1 cellular context compared by ENCODE assay signal in the genomic region with DNA sequence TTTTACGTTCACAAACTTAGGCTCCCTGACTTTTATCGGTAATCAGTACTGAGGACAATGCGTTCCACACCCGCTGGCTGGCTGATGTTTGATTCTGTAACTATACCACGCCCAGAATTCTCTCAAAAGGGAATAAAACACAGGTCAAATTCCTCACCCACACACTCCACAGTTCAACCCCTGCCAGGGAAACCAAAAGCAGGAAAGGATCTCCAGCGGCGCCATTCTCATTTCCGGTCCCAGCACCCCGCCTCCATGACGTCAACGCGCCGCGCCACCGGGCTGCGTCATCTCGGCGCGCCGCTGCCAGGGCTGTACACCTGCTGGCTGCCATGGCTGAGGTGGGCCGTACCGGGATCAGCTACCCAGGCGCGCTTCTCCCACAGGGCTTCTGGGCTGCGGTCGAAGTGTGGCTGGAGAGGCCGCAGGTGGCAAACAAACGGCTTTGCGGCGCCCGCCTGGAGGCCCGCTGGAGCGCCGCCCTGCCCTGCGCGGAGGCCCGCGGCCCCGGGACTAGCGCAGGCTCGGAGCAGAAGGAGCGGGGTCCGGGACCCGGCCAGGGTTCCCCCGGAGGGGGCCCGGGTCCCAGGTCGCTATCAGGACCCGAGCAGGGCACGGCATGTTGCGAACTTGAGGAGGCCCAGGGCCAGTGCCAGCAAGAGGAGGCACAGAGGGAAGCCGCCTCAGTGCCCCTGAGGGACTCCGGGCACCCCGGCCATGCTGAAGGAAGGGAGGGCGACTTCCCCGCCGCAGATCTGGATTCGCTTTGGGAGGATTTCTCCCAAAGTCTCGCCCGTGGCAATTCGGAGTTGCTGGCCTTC.
A peak's percentile ranks its signal among the peaks of the same experiment; 100 is the strongest.
TF ChIP-seq lines count a peak whose summit lies in the region.

A gene (minus strand): TSS at position 233 of the 821 bp plus-strand sequence. CDS start 24,202 bp downstream, outside the sequence.
A gene with protein sequence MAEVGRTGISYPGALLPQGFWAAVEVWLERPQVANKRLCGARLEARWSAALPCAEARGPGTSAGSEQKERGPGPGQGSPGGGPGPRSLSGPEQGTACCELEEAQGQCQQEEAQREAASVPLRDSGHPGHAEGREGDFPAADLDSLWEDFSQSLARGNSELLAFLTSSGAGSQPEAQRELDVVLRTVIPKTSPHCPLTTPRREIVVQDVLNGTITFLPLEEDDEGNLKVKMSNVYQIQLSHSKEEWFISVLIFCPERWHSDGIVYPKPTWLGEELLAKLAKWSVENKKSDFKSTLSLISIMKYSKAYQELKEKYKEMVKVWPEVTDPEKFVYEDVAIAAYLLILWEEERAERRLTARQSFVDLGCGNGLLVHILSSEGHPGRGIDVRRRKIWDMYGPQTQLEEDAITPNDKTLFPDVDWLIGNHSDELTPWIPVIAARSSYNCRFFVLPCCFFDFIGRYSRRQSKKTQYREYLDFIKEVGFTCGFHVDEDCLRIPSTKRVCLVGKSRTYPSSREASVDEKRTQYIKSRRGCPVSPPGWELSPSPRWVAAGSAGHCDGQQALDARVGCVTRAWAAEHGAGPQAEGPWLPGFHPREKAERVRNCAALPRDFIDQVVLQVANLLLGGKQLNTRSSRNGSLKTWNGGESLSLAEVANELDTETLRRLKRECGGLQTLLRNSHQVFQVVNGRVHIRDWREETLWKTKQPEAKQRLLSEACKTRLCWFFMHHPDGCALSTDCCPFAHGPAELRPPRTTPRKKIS (plus strand): TSS at position 287 of the 821 bp plus-strand sequence. CDS start 46 bp downstream, at position 333.

TF ChIP-seq in HEK293, 187 proteins besides CTCF, POLR2A, EP300 and RAD21 (continued from another document and continues in another):
- TF ChIP-seq, protein P1, sequence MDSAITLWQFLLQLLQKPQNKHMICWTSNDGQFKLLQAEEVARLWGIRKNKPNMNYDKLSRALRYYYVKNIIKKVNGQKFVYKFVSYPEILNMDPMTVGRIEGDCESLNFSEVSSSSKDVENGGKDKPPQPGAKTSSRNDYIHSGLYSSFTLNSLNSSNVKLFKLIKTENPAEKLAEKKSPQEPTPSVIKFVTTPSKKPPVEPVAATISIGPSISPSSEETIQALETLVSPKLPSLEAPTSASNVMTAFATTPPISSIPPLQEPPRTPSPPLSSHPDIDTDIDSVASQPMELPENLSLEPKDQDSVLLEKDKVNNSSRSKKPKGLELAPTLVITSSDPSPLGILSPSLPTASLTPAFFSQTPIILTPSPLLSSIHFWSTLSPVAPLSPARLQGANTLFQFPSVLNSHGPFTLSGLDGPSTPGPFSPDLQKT (IDR thresholded peaks at IDR 0.05; ENCODE audit: borderline replicate concordance, low read depth, low read length), result peak; percentile 56; the same call in 1 of the 2 replicates
- TF ChIP-seq ZNF19 (tag by site-specific recombination; IDR thresholded peaks at IDR 0.05; ENCODE audit: low read depth) (no peak), ZNF394 (tag by site-specific recombination; IDR thresholded peaks at IDR 0.05; ENCODE audit: borderline replicate concordance) (no peak), ZNF37A (tag by site-specific recombination; IDR thresholded peaks at IDR 0.05) (no peak), MZF1 (tag by site-specific recombination; IDR thresholded peaks at IDR 0.05; ENCODE audit: borderline replicate concordance) (no peak), ZNF138 (tag by site-specific recombination; IDR thresholded peaks at IDR 0.05; ENCODE audit: borderline replicate concordance) (no peak), ZNF335 (tag by site-specific recombination; conservative IDR thresholded peaks at IDR 0.05) (peak; percentile 68), ZNF324 (tag by site-specific recombination; IDR thresholded peaks at IDR 0.05) (no peak; the same call in 1 of the 2 replicates), ZNF521 (tag by site-specific recombination; IDR thresholded peaks at IDR 0.05) (no peak), SP7 (tag by site-specific recombination; IDR thresholded peaks at IDR 0.05) (0 out of 2 replicates have a peak, but pooled peaks have one; percentile 63), ZNF10 (tag by site-specific recombination; IDR thresholded peaks at IDR 0.05) (peak; percentile 83; the same call in 1 of the 2 replicates), ZNF16 (tag by site-specific recombination; IDR thresholded peaks at IDR 0.05; ENCODE audit: low read depth) (no peak), SP2 (tag by site-specific recombination; IDR thresholded peaks at IDR 0.05) (peak; percentile 83), GLIS1 (tag by site-specific recombination; IDR thresholded peaks at IDR 0.05) (peak; percentile 64), ZFP41 (tag by site-specific recombination; IDR thresholded peaks at IDR 0.05; ENCODE audit: borderline replicate concordance) (no peak), ZNF223 (tag by site-specific recombination; IDR thresholded peaks at IDR 0.05) (no peak), REPIN1 (tag by site-specific recombination; IDR thresholded peaks at IDR 0.05; ENCODE audit: low read depth) (no peak; the same call in 1 of the 2 replicates), YY2 (tag by site-specific recombination; IDR thresholded peaks at IDR 0.05) (peak; percentile 91), ZNF248 (tag by site-specific recombination; IDR thresholded peaks at IDR 0.05) (no peak), ZNF211 (tag by site-specific recombination; IDR thresholded peaks at IDR 0.05; ENCODE audit: low read depth) (no peak), ZNF660 (tag by site-specific recombination; IDR thresholded peaks at IDR 0.05) (no peak), ZNF155 (tag by site-specific recombination; IDR thresholded peaks at IDR 0.05) (no peak), ZNF776 (tag by site-specific recombination; IDR thresholded peaks at IDR 0.05; ENCODE audit: borderline replicate concordance) (no peak), ZNF184 (tag by site-specific recombination; IDR thresholded peaks at IDR 0.05) (no peak), ZNF624 (tag by site-specific recombination; IDR thresholded peaks at IDR 0.05) (no peak), FEZF1 (tag by site-specific recombination; IDR thresholded peaks at IDR 0.05) (no peak), ZNF549 (tag by site-specific recombination; IDR thresholded peaks at IDR 0.05) (no peak), ZNF354C (tag by site-specific recombination; IDR thresholded peaks at IDR 0.05; ENCODE audit: borderline replicate concordance, low read depth) (no peak), ZNF23 (tag by site-specific recombination; IDR thresholded peaks at IDR 0.05; ENCODE audit: borderline replicate concordance) (no peak), ZNF837 (tag by site-specific recombination; IDR thresholded peaks at IDR 0.05) (no peak), ZNF558 (tag by site-specific recombination; IDR thresholded peaks at IDR 0.05) (no peak), ZNF2 (tag by site-specific recombination; IDR thresholded peaks at IDR 0.05) (peak; percentile 87), SCRT1 (tag by site-specific recombination; IDR thresholded peaks at IDR 0.05; ENCODE audit: borderline replicate concordance) (peak; percentile 68; the same call in 1 of the 2 replicates), ZNF350 (tag by site-specific recombination; IDR thresholded peaks at IDR 0.05) (no peak), ZNF560 (tag by site-specific recombination; IDR thresholded peaks at IDR 0.05; ENCODE audit: borderline replicate concordance) (no peak), ZFP37 (tag by site-specific recombination; IDR thresholded peaks at IDR 0.05) (no peak), GLI4 (tag by site-specific recombination; IDR thresholded peaks at IDR 0.05) (no peak), SALL2 (tag by site-specific recombination; IDR thresholded peaks at IDR 0.05; ENCODE audit: borderline replicate concordance) (no peak), MEIS1 (CRISPR knock-in tag; IDR thresholded peaks at IDR 0.05; ENCODE audit: borderline replicate concordance) (no peak), KLF9 (tag by site-specific recombination; IDR thresholded peaks at IDR 0.05; ENCODE audit: low read depth) (peak; percentile 55; the same call in 1 of the 2 replicates), YY1 (tag by site-specific recombination; IDR thresholded peaks at IDR 0.05) (peak; percentile 89), HOXC10 (CRISPR knock-in tag; IDR thresholded peaks at IDR 0.05) (no peak), ZNF366 (tag by site-specific recombination; conservative IDR thresholded peaks at IDR 0.05) (no peak; the same call in 1 of the 2 replicates), ZNF311 (tag by site-specific recombination; IDR thresholded peaks at IDR 0.05; ENCODE audit: borderline replicate concordance) (no peak), KLF8 (tag by site-specific recombination; IDR thresholded peaks at IDR 0.05) (no peak; the same call in 1 of the 2 replicates), ZNF600 (tag by site-specific recombination; IDR thresholded peaks at IDR 0.05) (peak; percentile 78), HOXD13 (CRISPR knock-in tag; IDR thresholded peaks at IDR 0.05; ENCODE audit: borderline replicate concordance) (no peak), ZNF791 (tag by site-specific recombination; IDR thresholded peaks at IDR 0.05) (no peak), ZNF510 (tag by site-specific recombination; IDR thresholded peaks at IDR 0.05; ENCODE audit: insufficient replicate concordance) (no peak), ZSCAN23 (tag by site-specific recombination; IDR thresholded peaks at IDR 0.05) (no peak), GFI1B (tag by site-specific recombination; IDR thresholded peaks at IDR 0.05) (no peak), ZNF501 (tag by site-specific recombination; IDR thresholded peaks at IDR 0.05) (0 out of 2 replicates have a peak, but pooled peaks have one; percentile 37), ZEB2 (tag by site-specific recombination; IDR thresholded peaks at IDR 0.05) (peak; percentile 59; the same call in 1 of the 2 replicates), ZNF132 (tag by site-specific recombination; IDR thresholded peaks at IDR 0.05; ENCODE audit: borderline replicate concordance) (no peak)
- TF ChIP-seq, protein P2, sequence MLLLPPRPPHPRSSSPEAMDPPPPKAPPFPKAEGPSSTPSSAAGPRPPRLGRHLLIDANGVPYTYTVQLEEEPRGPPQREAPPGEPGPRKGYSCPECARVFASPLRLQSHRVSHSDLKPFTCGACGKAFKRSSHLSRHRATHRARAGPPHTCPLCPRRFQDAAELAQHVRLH (tag by site-specific recombination; IDR thresholded peaks at IDR 0.05), result peak; percentile 88
- TF ChIP-seq, protein P3, sequence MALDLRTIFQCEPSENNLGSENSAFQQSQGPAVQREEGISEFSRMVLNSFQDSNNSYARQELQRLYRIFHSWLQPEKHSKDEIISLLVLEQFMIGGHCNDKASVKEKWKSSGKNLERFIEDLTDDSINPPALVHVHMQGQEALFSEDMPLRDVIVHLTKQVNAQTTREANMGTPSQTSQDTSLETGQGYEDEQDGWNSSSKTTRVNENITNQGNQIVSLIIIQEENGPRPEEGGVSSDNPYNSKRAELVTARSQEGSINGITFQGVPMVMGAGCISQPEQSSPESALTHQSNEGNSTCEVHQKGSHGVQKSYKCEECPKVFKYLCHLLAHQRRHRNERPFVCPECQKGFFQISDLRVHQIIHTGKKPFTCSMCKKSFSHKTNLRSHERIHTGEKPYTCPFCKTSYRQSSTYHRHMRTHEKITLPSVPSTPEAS (tag by site-specific recombination; IDR thresholded peaks at IDR 0.05), result no peak
- TF ChIP-seq, protein P4, sequence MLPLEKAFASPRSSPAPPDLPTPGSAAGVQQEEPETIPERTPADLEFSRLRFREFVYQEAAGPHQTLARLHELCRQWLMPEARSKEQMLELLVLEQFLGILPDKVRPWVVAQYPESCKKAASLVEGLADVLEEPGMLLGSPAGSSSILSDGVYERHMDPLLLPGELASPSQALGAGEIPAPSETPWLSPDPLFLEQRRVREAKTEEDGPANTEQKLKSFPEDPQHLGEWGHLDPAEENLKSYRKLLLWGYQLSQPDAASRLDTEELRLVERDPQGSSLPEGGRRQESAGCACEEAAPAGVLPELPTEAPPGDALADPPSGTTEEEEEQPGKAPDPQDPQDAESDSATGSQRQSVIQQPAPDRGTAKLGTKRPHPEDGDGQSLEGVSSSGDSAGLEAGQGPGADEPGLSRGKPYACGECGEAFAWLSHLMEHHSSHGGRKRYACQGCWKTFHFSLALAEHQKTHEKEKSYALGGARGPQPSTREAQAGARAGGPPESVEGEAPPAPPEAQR (tag by site-specific recombination; IDR thresholded peaks at IDR 0.05), result no peak
- TF ChIP-seq, protein P5, sequence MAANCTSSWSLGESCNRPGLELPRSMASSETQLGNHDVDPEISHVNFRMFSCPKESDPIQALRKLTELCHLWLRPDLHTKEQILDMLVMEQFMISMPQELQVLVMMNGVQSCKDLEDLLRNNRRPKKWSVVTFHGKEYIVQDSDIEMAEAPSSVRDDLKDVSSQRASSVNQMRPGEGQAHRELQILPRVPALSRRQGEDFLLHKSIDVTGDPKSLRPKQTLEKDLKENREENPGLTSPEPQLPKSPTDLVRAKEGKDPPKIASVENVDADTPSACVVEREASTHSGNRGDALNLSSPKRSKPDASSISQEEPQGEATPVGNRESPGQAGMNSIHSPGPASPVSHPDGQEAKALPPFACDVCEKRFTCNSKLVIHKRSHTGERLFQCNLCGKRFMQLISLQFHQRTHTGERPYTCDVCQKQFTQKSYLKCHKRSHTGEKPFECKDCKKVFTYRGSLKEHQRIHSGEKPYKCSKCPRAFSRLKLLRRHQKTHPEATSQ (tag by site-specific recombination; IDR thresholded peaks at IDR 0.05), result no peak
- TF ChIP-seq, protein P6, sequence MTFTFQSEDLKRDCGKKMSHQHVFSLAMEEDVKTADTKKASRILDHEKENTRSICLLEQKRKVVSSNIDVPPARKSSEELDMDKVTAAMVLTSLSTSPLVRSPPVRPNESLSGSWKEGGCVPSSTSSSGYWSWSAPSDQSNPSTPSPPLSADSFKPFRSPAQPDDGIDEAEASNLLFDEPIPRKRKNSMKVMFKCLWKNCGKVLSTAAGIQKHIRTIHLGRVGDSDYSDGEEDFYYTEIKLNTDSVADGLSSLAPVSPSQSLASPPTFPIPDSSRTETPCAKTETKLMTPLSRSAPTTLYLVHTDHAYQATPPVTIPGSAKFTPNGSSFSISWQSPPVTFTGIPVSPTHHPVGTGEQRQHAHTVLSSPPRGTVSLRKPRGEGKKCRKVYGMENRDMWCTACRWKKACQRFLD (tag by site-specific recombination; IDR thresholded peaks at IDR 0.05), result no peak
- TF ChIP-seq, protein P7, sequence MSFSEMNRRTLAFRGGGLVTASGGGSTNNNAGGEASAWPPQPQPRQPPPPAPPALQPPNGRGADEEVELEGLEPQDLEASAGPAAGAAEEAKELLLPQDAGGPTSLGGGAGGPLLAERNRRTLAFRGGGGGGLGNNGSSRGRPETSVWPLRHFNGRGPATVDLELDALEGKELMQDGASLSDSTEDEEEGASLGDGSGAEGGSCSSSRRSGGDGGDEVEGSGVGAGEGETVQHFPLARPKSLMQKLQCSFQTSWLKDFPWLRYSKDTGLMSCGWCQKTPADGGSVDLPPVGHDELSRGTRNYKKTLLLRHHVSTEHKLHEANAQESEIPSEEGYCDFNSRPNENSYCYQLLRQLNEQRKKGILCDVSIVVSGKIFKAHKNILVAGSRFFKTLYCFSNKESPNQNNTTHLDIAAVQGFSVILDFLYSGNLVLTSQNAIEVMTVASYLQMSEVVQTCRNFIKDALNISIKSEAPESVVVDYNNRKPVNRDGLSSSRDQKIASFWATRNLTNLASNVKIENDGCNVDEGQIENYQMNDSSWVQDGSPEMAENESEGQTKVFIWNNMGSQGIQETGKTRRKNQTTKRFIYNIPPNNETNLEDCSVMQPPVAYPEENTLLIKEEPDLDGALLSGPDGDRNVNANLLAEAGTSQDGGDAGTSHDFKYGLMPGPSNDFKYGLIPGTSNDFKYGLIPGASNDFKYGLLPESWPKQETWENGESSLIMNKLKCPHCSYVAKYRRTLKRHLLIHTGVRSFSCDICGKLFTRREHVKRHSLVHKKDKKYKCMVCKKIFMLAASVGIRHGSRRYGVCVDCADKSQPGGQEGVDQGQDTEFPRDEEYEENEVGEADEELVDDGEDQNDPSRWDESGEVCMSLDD (tag by site-specific recombination; IDR thresholded peaks at IDR 0.05), result no peak
